In genomic region chr1:118809586-118809985, GRCh38 we compare ENCODE assay signal across 21 cellular contexts.
DNase-seq lines count a peak whose midpoint lies in the region; ATAC-seq and TF ChIP-seq lines count a peak whose summit lies in the region.
"Had no signal": no experiment of that assay in that cellular context is flagged by ENCODE, and none has a peak within 500 bp of the region (broad histone marks: within the 10 kb centered on the region; RNA-seq: fewer than 3 reads in every experiment).

No MANE protein-coding gene starts in this region.

- DNase-seq in Daoy (ENCODE audit: low read depth) (peak; percentile 73), RPMI7951 (ENCODE audit: low read depth) (peak; percentile 63), fibroblast of the aortic adventitia (ENCODE audit: low read depth) (peak; percentile 16), smooth muscle cell (lab: John Stamatoyannopoulos, UW; ENCODE audit: unreplicated experiment) (no peak), WERI-Rb-1 (no peak), cerebellar nuclear complex (lab: John Stamatoyannopoulos, UW) (no peak)
- no peak for DNase-seq in stimulated activated effector memory CD8-positive, alpha-beta T cell treated with anti-CD3 and anti-CD28 coated beads, Interleukin-12 subunit alpha, Interleukin-12 subunit beta, amount 100 ng/mL, for 72 hours (ENCODE audit: low spot score in 2 of 2)
- DNase-seq: AML-193; CD4-positive, alpha-beta T cell; CD8-positive, alpha-beta T cell; DMS 273 treated with DMSO at 0.1 percent for 48 hours; DMS153; DMS53; DMS79; DND-41; GF-D8 had no signal

- no peak for ATAC-seq in stimulated activated effector memory CD8-positive, alpha-beta T cell treated with anti-CD3 and anti-CD28 coated beads, Interleukin-12 subunit alpha, Interleukin-12 subunit beta, amount 100 ng/mL, for 72 hours
- ATAC-seq: A549; CD8-positive, alpha-beta T cell had no signal

- TF ChIP-seq CTCF in fibroblast of the aortic adventitia (IDR thresholded peaks at IDR 0.05; ENCODE audit: insufficient read depth, low read length) (no peak), smooth muscle cell (IDR thresholded peaks at IDR 0.05; ENCODE audit: borderline replicate concordance, insufficient read depth, poor library complexity, severe bottlenecking) (no peak), WERI-Rb-1 (IDR thresholded peaks at IDR 0.05; ENCODE audit: low read depth, low read length) (no peak)

- H2AFZ ChIP-seq in smooth muscle cell (ENCODE audit: low read depth): no peak overlapping the region

- no peaks in the 10 kb centered on the region for H3K79me2 ChIP-seq in smooth muscle cell (ENCODE audit: low read depth)

- no peak overlapping the region for H3K4me2 ChIP-seq in smooth muscle cell
- H3K4me2 ChIP-seq: A549; BLaER1 treated with 17β-estradiol and CSF1 and Interleukin-3, amounts not matched to agents 10 nM and 100 nM had no signal

- H3K36me3 Mint-ChIP-seq in stimulated activated effector memory CD8-positive, alpha-beta T cell treated with anti-CD3 and anti-CD28 coated beads, Interleukin-12 subunit alpha, Interleukin-12 subunit beta, amount 100 ng/mL, for 72 hours: no peaks in the 10 kb centered on the region
- H3K36me3 Mint-ChIP-seq: CD8-positive, alpha-beta T cell had no signal

- H3K27ac ChIP-seq in smooth muscle cell (ENCODE audit: low read depth): peak overlapping the region; percentile 89
- H3K27ac ChIP-seq in WERI-Rb-1: no peak overlapping the region
- H3K27ac ChIP-seq: 22Rv1; A549; BLaER1 treated with 17β-estradiol and CSF1 and Interleukin-3, amounts not matched to agents 10 nM and 100 nM; C4-2B had no signal

- H3K36me3 ChIP-seq in smooth muscle cell (ENCODE audit: low read depth): no peaks in the 10 kb centered on the region
- no peaks in the 10 kb centered on the region for H3K36me3 ChIP-seq in WERI-Rb-1
- H3K36me3 ChIP-seq: BLaER1 treated with 17β-estradiol and CSF1 and Interleukin-3, amounts not matched to agents 10 nM and 100 nM had no signal

- no peak overlapping the region for H3K4me3 Mint-ChIP-seq in stimulated activated effector memory CD8-positive, alpha-beta T cell treated with anti-CD3 and anti-CD28 coated beads, Interleukin-12 subunit alpha, Interleukin-12 subunit beta, amount 100 ng/mL, for 72 hours
- H3K4me3 Mint-ChIP-seq: B cell; CD4-positive, alpha-beta T cell; CD8-positive, alpha-beta T cell had no signal

- H3K9ac ChIP-seq in smooth muscle cell (ENCODE audit: low read depth): peak overlapping the region; percentile 46
- H3K9ac ChIP-seq: BLaER1 treated with 17β-estradiol and CSF1 and Interleukin-3, amounts not matched to agents 10 nM and 100 nM had no signal

- H3K4me1 Mint-ChIP-seq in stimulated activated effector memory CD8-positive, alpha-beta T cell treated with anti-CD3 and anti-CD28 coated beads, Interleukin-12 subunit alpha, Interleukin-12 subunit beta, amount 100 ng/mL, for 72 hours: no peaks in the 10 kb centered on the region
- H3K4me1 Mint-ChIP-seq: B cell had no signal

- no peaks in the 10 kb centered on the region for H3K4me1 ChIP-seq in smooth muscle cell (ENCODE audit: low read depth)
- H3K4me1 ChIP-seq: A549; BLaER1 treated with 17β-estradiol and CSF1 and Interleukin-3, amounts not matched to agents 10 nM and 100 nM had no signal

- WGBS in smooth muscle cell (ENCODE audit: low lambda C conversion rate): 65% methylated on average over 4 of the region's 4 CpGs

- H3K9me3 ChIP-seq in smooth muscle cell (replicated peaks; ENCODE audit: low read depth) (no peaks in the 10 kb centered on the region), WERI-Rb-1 (ENCODE audit: severe bottlenecking) (no peaks in the 10 kb centered on the region)
- H3K9me3 ChIP-seq: A549; BLaER1 treated with 17β-estradiol and CSF1 and Interleukin-3, amounts not matched to agents 10 nM and 100 nM had no signal

- no peaks in the 10 kb centered on the region for H3K27me3 ChIP-seq in smooth muscle cell (ENCODE audit: low read depth)
- no peaks in the 10 kb centered on the region for H3K27me3 ChIP-seq in WERI-Rb-1 (ENCODE audit: insufficient read depth, low read depth, severe bottlenecking)
- H3K27me3 ChIP-seq: BLaER1 treated with 17β-estradiol and CSF1 and Interleukin-3, amounts not matched to agents 10 nM and 100 nM had no signal

- H3K4me3 ChIP-seq in fibroblast of the aortic adventitia (ENCODE audit: low read depth, low read length) (no peak overlapping the region), smooth muscle cell (no peak overlapping the region), WERI-Rb-1 (ENCODE audit: low read depth, low read length) (no peak overlapping the region)
- H3K4me3 ChIP-seq: A549; BLaER1 treated with 17β-estradiol and CSF1 and Interleukin-3, amounts not matched to agents 10 nM and 100 nM had no signal

- H3K9me3 Mint-ChIP-seq in stimulated activated effector memory CD8-positive, alpha-beta T cell treated with anti-CD3 and anti-CD28 coated beads, Interleukin-12 subunit alpha, Interleukin-12 subunit beta, amount 100 ng/mL, for 72 hours: peaks cover 8% of the 10 kb centered on the region

- no peaks in the 10 kb centered on the region for H4K20me1 ChIP-seq in smooth muscle cell (ENCODE audit: low read depth)
- H4K20me1 ChIP-seq: BLaER1 treated with 17β-estradiol and CSF1 and Interleukin-3, amounts not matched to agents 10 nM and 100 nM had no signal

- no peak overlapping the region for H3K27ac Mint-ChIP-seq in stimulated activated effector memory CD8-positive, alpha-beta T cell treated with anti-CD3 and anti-CD28 coated beads, Interleukin-12 subunit alpha, Interleukin-12 subunit beta, amount 100 ng/mL, for 72 hours
- H3K27ac Mint-ChIP-seq: B cell; CD4-positive, alpha-beta T cell; CD8-positive, alpha-beta T cell had no signal

- H3F3A ChIP-seq in smooth muscle cell (ENCODE audit: low read depth): no peaks in the 10 kb centered on the region

Comparison
In these comparisons a context has a peak if more than half of its experiments do, and no peak if none do; other contexts are left out.
1. DNase-seq: peak in Daoy (single experiment), RPMI7951 (single experiment) and fibroblast of the aortic adventitia (single experiment); none in smooth muscle cell (single experiment), stimulated activated effector memory CD8-positive, alpha-beta T cell treated with anti-CD3 and anti-CD28 coated beads, Interleukin-12 subunit alpha, Interleukin-12 subunit beta, amount 100 ng/mL, for 72 hours (0 of 2), WERI-Rb-1 (single experiment) and cerebellar nuclear complex (0 of 2).